Comparison of ENCODE assay signal across 13 cellular contexts in the genomic region with DNA sequence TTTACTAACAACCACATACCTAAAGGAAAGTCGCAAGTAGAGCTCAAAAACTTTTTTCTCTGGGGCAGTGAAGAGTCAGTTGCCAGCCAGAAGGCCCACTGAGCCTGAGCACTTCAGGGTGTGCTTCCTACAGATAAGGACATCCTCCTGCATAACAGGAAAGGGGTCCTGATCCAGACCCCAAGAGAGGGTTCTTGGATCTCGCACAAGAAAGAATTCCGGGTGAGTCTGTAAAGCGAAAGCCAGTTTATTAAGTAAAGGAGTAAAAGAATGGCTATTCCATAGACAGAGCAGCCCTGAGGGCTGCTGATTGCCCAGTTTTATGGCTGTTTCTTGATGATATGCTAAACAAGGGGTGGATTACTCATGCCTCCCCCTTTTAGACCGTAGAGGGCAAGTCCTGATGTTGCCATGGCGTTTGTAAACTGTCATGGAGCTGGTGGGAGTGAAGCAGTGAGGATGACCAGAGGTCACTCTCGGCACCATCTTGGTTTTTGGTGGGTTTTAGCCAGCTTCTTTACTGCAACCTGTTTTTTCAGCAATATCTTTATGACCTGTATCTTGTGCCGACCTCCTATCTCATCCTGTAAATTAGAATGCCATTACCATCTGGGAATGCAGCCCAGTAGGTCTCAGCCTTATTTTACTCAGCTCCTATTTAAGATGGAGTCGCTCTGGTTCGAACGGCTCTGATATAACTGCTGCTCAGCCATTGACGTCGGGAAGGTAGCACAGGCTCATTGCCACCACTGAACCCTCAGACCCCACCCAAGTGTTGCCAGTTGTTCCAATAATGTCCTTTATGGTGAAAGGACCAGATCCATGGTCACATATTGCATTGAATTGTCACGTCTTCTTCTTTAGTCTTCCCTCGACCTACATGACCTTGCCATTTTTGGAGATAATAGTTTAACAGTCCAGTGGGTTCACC.
DNase-seq lines count a peak whose midpoint lies in the region; ATAC-seq and TF ChIP-seq lines count a peak whose summit lies in the region.
"Had no signal": no experiment of that assay in that cellular context is flagged by ENCODE, and none has a peak within 500 bp of the region (broad histone marks: within the 10 kb centered on the region; RNA-seq: fewer than 3 reads in every experiment).

No MANE protein-coding gene starts in this region.

- peaks cover 5% of the 10 kb centered on the region for H3K9me3 ChIP-seq in mammary epithelial cell (replicated peaks; ENCODE audit: insufficient read depth, low read length)
- no peaks in the 10 kb centered on the region for H3K9me3 ChIP-seq in aorta (ENCODE audit: control insufficient read depth, low read length)
- H3K9me3 ChIP-seq in WERI-Rb-1 (ENCODE audit: severe bottlenecking): no peaks in the 10 kb centered on the region

- H3K9ac ChIP-seq in mammary epithelial cell (ENCODE audit: insufficient read depth, low read length): no peak overlapping the region

- H3K27ac ChIP-seq in mammary epithelial cell (ENCODE audit: insufficient read depth, low read depth, low read length) (no peak overlapping the region), aorta (ENCODE audit: low read depth in 1 of 2, low read length in 2 of 2) (peak overlapping the region; percentile 65 to 88), WERI-Rb-1 (no peak overlapping the region)

- dilution Hi-C loops in mammary epithelial cell (cut with HindIII; ENCODE audit: low sequenced_read_pairs): no loop called here

- H3K4me2 ChIP-seq in mammary epithelial cell (ENCODE audit: insufficient read depth, low read depth, low read length): no peak overlapping the region

- no peak overlapping the region for H3K4me3 ChIP-seq in mammary epithelial cell (replicated peaks in 1 of 3; ENCODE audit: insufficient read depth in 1 of 3, low read depth in 2 of 3, low read length in 3 of 3)
- H3K4me3 ChIP-seq in aorta (ENCODE audit: low read length in 2 of 2): no peak overlapping the region
- no peak overlapping the region for H3K4me3 ChIP-seq in WERI-Rb-1 (ENCODE audit: low read depth, low read length)

- H3K4me1 Mint-ChIP-seq in MCF 10A (ENCODE audit: insufficient read depth, unreplicated experiment) (peaks cover 27% of the 10 kb centered on the region), neural crest cell (peaks cover 45% of the 10 kb centered on the region)

- H3K27me3 ChIP-seq in mammary epithelial cell (ENCODE audit: insufficient read depth, low read length): no peaks in the 10 kb centered on the region
- H3K27me3 ChIP-seq in aorta (ENCODE audit: control insufficient read depth in 1 of 2, insufficient read depth in 2 of 2, low read length in 1 of 2): no peaks in the 10 kb centered on the region
- H3K27me3 ChIP-seq in WERI-Rb-1 (ENCODE audit: insufficient read depth, low read depth, severe bottlenecking): no peaks in the 10 kb centered on the region

- in situ Hi-C loops in mammary epithelial cell (cut with MboI; ENCODE audit: low sequenced_read_pairs in 2 of 2): no loop called here

- no peak overlapping the region for H3K4me3 Mint-ChIP-seq in MCF 10A (ENCODE audit: unreplicated experiment)
- no peak overlapping the region for H3K4me3 Mint-ChIP-seq in neural crest cell
- H3K4me3 Mint-ChIP-seq: stimulated activated naive CD8-positive, alpha-beta T cell treated with anti-CD3 and anti-CD28 coated beads, Interleukin-15, amount 100 ng/mL, for 72 hours had no signal

- H3K27me3 Mint-ChIP-seq in MCF 10A (ENCODE audit: insufficient read depth, unreplicated experiment) (no peaks in the 10 kb centered on the region), neural crest cell (ENCODE audit: low read depth) (no peaks in the 10 kb centered on the region)

- H2AFZ ChIP-seq in mammary epithelial cell (ENCODE audit: low read depth, low read length): no peak overlapping the region

- H3K79me2 ChIP-seq in mammary epithelial cell (ENCODE audit: insufficient read depth, low read length): no peaks in the 10 kb centered on the region

- peaks cover 32% of the 10 kb centered on the region for H3K4me1 ChIP-seq in mammary epithelial cell (ENCODE audit: insufficient read depth, low read length)
- peaks cover 8 to 21% of the 10 kb centered on the region in 2 donors for H3K4me1 ChIP-seq in aorta (ENCODE audit: control insufficient read depth in 1 of 2, insufficient read depth in 2 of 2, low read length in 2 of 2)

- 96% methylated on average over 14 of the region's 15 CpGs for WGBS in mammary epithelial cell (ENCODE audit: low coverage, missing lambda C conversion rate)
- WGBS in aorta, 2 donors: 73 to 74% methylated on average over 15 of the region's 15 CpGs

- POLR2A ChIA-PET in MCF 10A (lab: Yijun Ruan, JAX): interaction anchor here (0.5 to 6.3 kb wide), 3 partner anchors 13 to 81 kb away, joined by 3 to 54 read pairs (median 6); no protein-coding TSS in a partner anchor

- intact Hi-C loops in MCF 10A (cut with micrococcal nuclease): no loop called here
- intact Hi-C loops in mammary epithelial cell (cut with micrococcal nuclease): no loop called here
- intact Hi-C loops in aorta (cut with DNase I): loop anchor here (5.0 kb wide), 3 partner anchors 60 to 95 kb away; partner anchors contain the start of gene ERRFI1 (in 2 of the 2)

- H3K36me3 Mint-ChIP-seq in MCF 10A (ENCODE audit: insufficient read depth, unreplicated experiment): peaks cover 7% of the 10 kb centered on the region
- peaks cover 15% of the 10 kb centered on the region for H3K36me3 Mint-ChIP-seq in neural crest cell (ENCODE audit: low read depth)

- DNase-seq in MCF 10A (ENCODE audit: unreplicated experiment) (no peak), mammary epithelial cell (no peak), erythroblast (lab: John Stamatoyannopoulos, UW) (peak; percentile 17 to 34), neural crest cell (ENCODE audit: low read depth, low spot score) (no peak), aorta (no peak), COR-L47 (lab: John Stamatoyannopoulos, UW) (no peak), WERI-Rb-1 (no peak), SIG-M5 (lab: John Stamatoyannopoulos, UW) (no peak)
- DNase-seq: 8988T; activated gamma-delta T cell treated with Interleukin-2 at 50 U/mL for 16 hours; kidney glomerular epithelial cell; NCI-H146; stimulated activated naive CD8-positive, alpha-beta T cell treated with anti-CD3 and anti-CD28 coated beads, Interleukin-15, amount 100 ng/mL, for 72 hours had no signal

- no peaks in the 10 kb centered on the region for H4K20me1 ChIP-seq in mammary epithelial cell (ENCODE audit: insufficient read depth, low read length)

- no TSS peak for BruUV-seq in MCF 10A (replicated peaks; lab: Mats Ljungman, UMichigan)
- BruUV-seq in mammary epithelial cell (replicated peaks; lab: Mats Ljungman, UMichigan): no TSS peak

- CTCF ChIA-PET in MCF 10A (lab: Yijun Ruan, JAX) (interaction anchor here (0.8 to 1.0 kb wide), 2 partner anchors 21 to 44 kb away, joined by 5 read pairs; no protein-coding TSS in a partner anchor), mammary epithelial cell (lab: Charles Lee; ENCODE audit: low non-redundant PET) (no interaction called here)

- H3K9me3 Mint-ChIP-seq in MCF 10A (ENCODE audit: unreplicated experiment) (peaks cover 8% of the 10 kb centered on the region), neural crest cell (peaks cover 9% of the 10 kb centered on the region)

- H3K27ac Mint-ChIP-seq in MCF 10A (ENCODE audit: low read depth, unreplicated experiment) (peak overlapping the region; percentile 92), neural crest cell (ENCODE audit: unreplicated experiment) (peak overlapping the region; percentile 40)
- H3K27ac Mint-ChIP-seq: stimulated activated naive CD8-positive, alpha-beta T cell treated with anti-CD3 and anti-CD28 coated beads, Interleukin-15, amount 100 ng/mL, for 72 hours had no signal

- no peak for ATAC-seq in aorta (ENCODE audit: low FRiP score)
- ATAC-seq: stimulated activated naive CD8-positive, alpha-beta T cell treated with anti-CD3 and anti-CD28 coated beads, Interleukin-15, amount 100 ng/mL, for 72 hours had no signal

- H3K36me3 ChIP-seq in mammary epithelial cell (ENCODE audit: insufficient read depth, low read length) (no peaks in the 10 kb centered on the region), aorta (ENCODE audit: control insufficient read depth in 1 of 2, insufficient read depth in 2 of 2, low read length in 1 of 2) (no peaks in the 10 kb centered on the region), WERI-Rb-1 (no peaks in the 10 kb centered on the region)

- no peak for TF ChIP-seq CTCF in MCF 10A (IDR thresholded peaks at IDR 0.05; ENCODE audit: unreplicated experiment)
- no peak for TF ChIP-seq CTCF in mammary epithelial cell (conservative IDR thresholded peaks at IDR 0.05 in 1 of 2, IDR thresholded peaks at IDR 0.05 in 1 of 2; ENCODE audit: extremely low read depth in 1 of 2, insufficient read depth in 1 of 2, low read depth in 1 of 2, low read length in 2 of 2)
- no peak for TF ChIP-seq CTCF in neural crest cell (conservative IDR thresholded peaks at IDR 0.05)
- no peak for TF ChIP-seq CTCF in WERI-Rb-1 (IDR thresholded peaks at IDR 0.05; ENCODE audit: low read depth, low read length)

- TF ChIP-seq POLR2A in erythroblast (IDR thresholded peaks at IDR 0.05; ENCODE audit: low read length): no peak

Comparison
In these comparisons a context has a peak if more than half of its experiments do, and no peak if none do; other contexts are left out.
1. DNase-seq: peak in erythroblast (2 of 2); none in MCF 10A (single experiment), mammary epithelial cell (single experiment), neural crest cell (single experiment), aorta (0 of 2), COR-L47 (single experiment), WERI-Rb-1 (single experiment) and SIG-M5 (single experiment).
2. H3K27ac ChIP-seq: peak in aorta (2 of 2); none in mammary epithelial cell (single experiment) and WERI-Rb-1 (single experiment).
3. intact Hi-C loops: an anchor here in aorta (5.0 kb wide); none called in MCF 10A and mammary epithelial cell.